8 cellular contexts compared by ENCODE assay signal in genomic region chr1:6245086-6245868, GRCh38. TPM values are rescaled to one million over a fixed set of nuclear protein-coding genes. Genes with fewer than 3 reads are reported as not detected.
DNase-seq lines count a peak whose midpoint lies in the region; ATAC-seq, FAIRE-seq and TF ChIP-seq lines count a peak whose summit lies in the region.
"Had no signal": no experiment of that assay in that cellular context is flagged by ENCODE, and none has a peak within 500 bp of the region (broad histone marks: within the 10 kb centered on the region; RNA-seq: fewer than 3 reads in every experiment).

No MANE protein-coding gene starts in this region.

- no peak overlapping the region for H3K27ac Mint-ChIP-seq in activated CD8-positive, alpha-beta memory T cell treated with anti-CD3 and anti-CD28 coated beads, Interleukin-2, amount 10 ng/mL, durations not matched to agents 7 days and 5 days
- H3K27ac Mint-ChIP-seq: stimulated activated naive CD8-positive, alpha-beta T cell treated with anti-CD3 and anti-CD28 coated beads, Interleukin-15, Interleukin-2, amounts not matched to agents 100 ng/mL and 50 ng/mL, for 24 hours had no signal

- no peaks in the 10 kb centered on the region for H3K9me1 ChIP-seq in endothelial cell of umbilical vein (replicated peaks; ENCODE audit: control insufficient read depth, extremely low read depth, insufficient read depth, low read length)

- H3K9ac ChIP-seq in endothelial cell of umbilical vein (replicated peaks; ENCODE audit: extremely low read depth, insufficient read depth, low read length), result no peak overlapping the region

- POLR2A ChIA-PET in endothelial cell of umbilical vein (lab: Charles Lee), result interaction anchor here (0.6 to 1.1 kb wide), 2 partner anchors 38 to 40 kb away, joined by 3 to 6 read pairs; no protein-coding TSS in a partner anchor

- H3K4me1 Mint-ChIP-seq in activated CD8-positive, alpha-beta memory T cell treated with anti-CD3 and anti-CD28 coated beads, Interleukin-2, amount 10 ng/mL, durations not matched to agents 7 days and 5 days, result peaks cover 19% of the 10 kb centered on the region

- peak overlapping the region; percentile 5 to 28 (median 15) for H3K4me3 ChIP-seq in endothelial cell of umbilical vein (replicated peaks in 1 of 3; ENCODE audit: insufficient read depth in 1 of 3, low read depth in 1 of 3, low read length in 3 of 3)

- peak overlapping the region; percentile 61 for H2AFZ ChIP-seq in endothelial cell of umbilical vein (ENCODE audit: low read depth, low read length)

- CTCF ChIA-PET in activated CD8-positive, alpha-beta memory T cell treated with anti-CD3 and anti-CD28 coated beads, Interleukin-2, amount 10 ng/mL, durations not matched to agents 7 days and 5 days (lab: Charles Lee), result interaction anchor here (0.6 to 6.2 kb wide), 36 partner anchors 9 to 233 kb away, joined by 3 to 68 read pairs (median 5); partner anchors contain the start of genes ACOT7, GPR153, HES2 and ICMT
- CTCF ChIA-PET in endothelial cell of umbilical vein (lab: Charles Lee), result interaction anchor here (0.6 to 7.8 kb wide), 73 partner anchors 10 to 401 kb away, joined by 3 to 208 read pairs (median 5); partner anchors contain the start of genes ACOT7, GPR153, ICMT and PLEKHG5

- peaks cover 66% of the 10 kb centered on the region for H3K27me3 Mint-ChIP-seq in activated CD8-positive, alpha-beta memory T cell treated with anti-CD3 and anti-CD28 coated beads, Interleukin-2, amount 10 ng/mL, durations not matched to agents 7 days and 5 days

- no peak overlapping the region for H3K4me3 Mint-ChIP-seq in activated CD8-positive, alpha-beta memory T cell treated with anti-CD3 and anti-CD28 coated beads, Interleukin-2, amount 10 ng/mL, durations not matched to agents 7 days and 5 days
- H3K4me3 Mint-ChIP-seq: stimulated activated naive CD8-positive, alpha-beta T cell treated with anti-CD3 and anti-CD28 coated beads, Interleukin-15, Interleukin-2, amounts not matched to agents 100 ng/mL and 50 ng/mL, for 24 hours had no signal

- BruUV-seq in endothelial cell of umbilical vein (replicated peaks; lab: Mats Ljungman, UMichigan), result no TSS peak

- H3K4me1 ChIP-seq in endothelial cell of umbilical vein (ENCODE audit: control insufficient read depth, extremely low read depth, insufficient read depth, low read length), result peaks cover 5% of the 10 kb centered on the region

- FAIRE-seq in endothelial cell of umbilical vein (lab: Jason Lieb, UNC), result peak; percentile 81

- no peaks in the 10 kb centered on the region for H3K36me3 Mint-ChIP-seq in activated CD8-positive, alpha-beta memory T cell treated with anti-CD3 and anti-CD28 coated beads, Interleukin-2, amount 10 ng/mL, durations not matched to agents 7 days and 5 days

- peak; percentile 58 for ATAC-seq in HG03432 (IDR thresholded peaks at IDR 0.05; ENCODE audit: unreplicated experiment)
- peak; percentile 78 for ATAC-seq in activated CD8-positive, alpha-beta memory T cell treated with anti-CD3 and anti-CD28 coated beads, Interleukin-2, amount 10 ng/mL, durations not matched to agents 7 days and 5 days

- dilution Hi-C loops in endothelial cell of umbilical vein (cut with MboI; ENCODE audit: extremely low pct_ligation_motif_present, low sequenced_read_pairs), result no loop called here

- DNase-seq in NCI-H82 treated with DMSO at 0.1 percent for 48 hours (lab: John Stamatoyannopoulos, UW; ENCODE audit: unreplicated experiment) (peak; percentile 40), endothelial cell of umbilical vein (ENCODE audit: low read depth, low spot score) (peak; percentile 66), myocyte (ENCODE audit: low read depth) (peak; percentile 88)
- peak; percentile 82 for DNase-seq in activated CD8-positive, alpha-beta memory T cell treated with anti-CD3 and anti-CD28 coated beads, Interleukin-2, amount 10 ng/mL, durations not matched to agents 7 days and 5 days
- peak; percentile 55 to 68 for DNase-seq in stimulated activated CD8-positive, alpha-beta memory T cell treated with anti-CD3 and anti-CD28 coated beads, Interleukin-7, amount 100 ng/mL, for 1 hour (ENCODE audit: low read depth in 2 of 2)

- H3K4me2 ChIP-seq in endothelial cell of umbilical vein (ENCODE audit: insufficient read depth, low read length), result peak overlapping the region; percentile 47

- no peaks in the 10 kb centered on the region for H3K9me3 Mint-ChIP-seq in activated CD8-positive, alpha-beta memory T cell treated with anti-CD3 and anti-CD28 coated beads, Interleukin-2, amount 10 ng/mL, durations not matched to agents 7 days and 5 days (ENCODE audit: low read depth)
- H3K9me3 Mint-ChIP-seq: stimulated activated naive CD8-positive, alpha-beta T cell treated with anti-CD3 and anti-CD28 coated beads, Interleukin-15, Interleukin-2, amounts not matched to agents 100 ng/mL and 50 ng/mL, for 24 hours had no signal

- H3K9me3 ChIP-seq in endothelial cell of umbilical vein (replicated peaks; ENCODE audit: control insufficient read depth, insufficient read depth, low read length), result no peaks in the 10 kb centered on the region

- peak; percentile 88 for TF ChIP-seq CTCF in GM12872 (IDR thresholded peaks at IDR 0.05; ENCODE audit: insufficient read depth, low read depth, low read length)
- TF ChIP-seq CTCF in endothelial cell of umbilical vein (IDR thresholded peaks at IDR 0.05; ENCODE audit: extremely low read depth in 1 of 2, insufficient read depth in 1 of 2, low read depth in 1 of 2, low read length in 2 of 2), result peak; percentile 85 to 95

- no peak for TF ChIP-seq POLR2A in endothelial cell of umbilical vein (IDR thresholded peaks at IDR 0.05; ENCODE audit: low read depth, low read length)

- no peaks in the 10 kb centered on the region for H3K79me2 ChIP-seq in endothelial cell of umbilical vein (ENCODE audit: control insufficient read depth, insufficient read depth, low read length)

- intact Hi-C loops in endothelial cell of umbilical vein (cut with micrococcal nuclease), result loop anchor here (1.0 kb wide), 5 partner anchors 40 to 204 kb away; no protein-coding TSS in a partner anchor

- H3K27ac ChIP-seq in endothelial cell of umbilical vein (ENCODE audit: insufficient read depth, low read depth, low read length), result no peak overlapping the region

- H3K36me3 ChIP-seq in endothelial cell of umbilical vein (ENCODE audit: control insufficient read depth in 2 of 2, extremely low read depth in 1 of 2, insufficient read depth in 2 of 2, low read length in 2 of 2), result no peaks in the 10 kb centered on the region

- no peaks in the 10 kb centered on the region for H4K20me1 ChIP-seq in endothelial cell of umbilical vein (replicated peaks; ENCODE audit: control insufficient read depth, extremely low read depth, insufficient read depth, low read length)

- peaks cover 33 to 50% of the 10 kb centered on the region in 2 experiments for H3K27me3 ChIP-seq in endothelial cell of umbilical vein (ENCODE audit: control insufficient read depth in 2 of 2, insufficient read depth in 2 of 2, low read length in 2 of 2)

RNA-seq across cellular contexts. Expression of gene HES3, which starts 1.3 kb away (rescaled TPM):
- total RNA-seq in activated CD8-positive, alpha-beta memory T cell treated with anti-CD3 and anti-CD28 coated beads, Interleukin-2, amount 10 ng/mL, durations not matched to agents 7 days and 5 days, result not detected
- total RNA-seq in endothelial cell of umbilical vein (not detected in 2 replicates), myocyte (not detected in 2 replicates)
- polyA plus RNA-seq in endothelial cell of umbilical vein, result not detected in 2 replicates
- polyA plus RNA-seq in endothelial cell of umbilical vein (2011; cell fraction: cytosol; rRNA removed), result not detected in 2 replicates
- polyA plus RNA-seq in endothelial cell of umbilical vein (2011; cell fraction: nucleus; rRNA removed), result not detected in 2 replicates
- polyA plus RNA-seq in endothelial cell of umbilical vein (2012), result not detected in 2 replicates
- polyA minus RNA-seq in endothelial cell of umbilical vein, result not detected in 2 replicates
- polyA minus RNA-seq in endothelial cell of umbilical vein (2011; cell fraction: cytosol; rRNA and poly(A)+ RNA removed), result not detected
- polyA minus RNA-seq in endothelial cell of umbilical vein (2011; cell fraction: nucleus; rRNA and poly(A)+ RNA removed), result not detected in 2 replicates
- not detected for polyA plus RNA-seq in myocyte (2012)

RNA-seq across cellular contexts. Expression of gene ICMT, which starts 9.5 kb away (rescaled TPM):
- 10 to 100 TPM; 59.1 to 72.8 TPM for total RNA-seq in activated CD8-positive, alpha-beta memory T cell treated with anti-CD3 and anti-CD28 coated beads, Interleukin-2, amount 10 ng/mL, durations not matched to agents 7 days and 5 days
- total RNA-seq in endothelial cell of umbilical vein, result 66.4 and 66.5 TPM in 2 replicates
- polyA plus RNA-seq in endothelial cell of umbilical vein, result 35.5 and 39.2 TPM in 2 replicates
- 35.0 and 38.0 TPM in 2 replicates for polyA plus RNA-seq in endothelial cell of umbilical vein (2011; cell fraction: cytosol; rRNA removed)
- polyA plus RNA-seq in endothelial cell of umbilical vein (2011; cell fraction: nucleus; rRNA removed), result 15.3 and 20.9 TPM in 2 replicates
- polyA plus RNA-seq in endothelial cell of umbilical vein (2012), result 36.2 and 57.3 TPM in 2 replicates
- 62.1 and 66.7 TPM in 2 replicates for polyA minus RNA-seq in endothelial cell of umbilical vein
- polyA minus RNA-seq in endothelial cell of umbilical vein (2011; cell fraction: cytosol; rRNA and poly(A)+ RNA removed), result 68.8 TPM
- 10.9 and 12.2 TPM in 2 replicates for polyA minus RNA-seq in endothelial cell of umbilical vein (2011; cell fraction: nucleus; rRNA and poly(A)+ RNA removed)
- total RNA-seq in myocyte, result 180 and 182 TPM in 2 replicates
- polyA plus RNA-seq in myocyte (2012), result 68.8 TPM

RNA-seq across cellular contexts. Expression of gene GPR153, which starts 15.6 kb away (rescaled TPM):
- 1 to 10 TPM; 1.1 to 1.2 TPM for total RNA-seq in activated CD8-positive, alpha-beta memory T cell treated with anti-CD3 and anti-CD28 coated beads, Interleukin-2, amount 10 ng/mL, durations not matched to agents 7 days and 5 days
- 2.8 and 3.1 TPM in 2 replicates for total RNA-seq in endothelial cell of umbilical vein
- 3.9 and 4.0 TPM in 2 replicates for polyA plus RNA-seq in endothelial cell of umbilical vein
- 2.0 and 2.5 TPM in 2 replicates for polyA plus RNA-seq in endothelial cell of umbilical vein (2011; cell fraction: cytosol; rRNA removed)
- polyA plus RNA-seq in endothelial cell of umbilical vein (2011; cell fraction: nucleus; rRNA removed), result 4.2 and 4.4 TPM in 2 replicates
- 3.1 and 4.7 TPM in 2 replicates for polyA plus RNA-seq in endothelial cell of umbilical vein (2012)
- polyA minus RNA-seq in endothelial cell of umbilical vein, result 2.7 and 4.2 TPM in 2 replicates
- polyA minus RNA-seq in endothelial cell of umbilical vein (2011; cell fraction: cytosol; rRNA and poly(A)+ RNA removed), result 4.0 TPM
- 1.2 and 3.0 TPM in 2 replicates for polyA minus RNA-seq in endothelial cell of umbilical vein (2011; cell fraction: nucleus; rRNA and poly(A)+ RNA removed)
- 192 and 339 TPM in 2 replicates for total RNA-seq in myocyte
- polyA plus RNA-seq in myocyte (2012), result 66.5 TPM

RNA-seq across cellular contexts. Expression of gene RNF207, which starts 39.4 kb away (rescaled TPM):
- 10 to 100 TPM; 12.4 to 36.7 TPM for total RNA-seq in activated CD8-positive, alpha-beta memory T cell treated with anti-CD3 and anti-CD28 coated beads, Interleukin-2, amount 10 ng/mL, durations not matched to agents 7 days and 5 days
- total RNA-seq in endothelial cell of umbilical vein (2.4 and 8.2 TPM in 2 replicates), myocyte (0.36 and 0.86 TPM in 2 replicates)
- polyA plus RNA-seq in endothelial cell of umbilical vein, result 3.2 and 9.6 TPM in 2 replicates
- polyA plus RNA-seq in endothelial cell of umbilical vein (2011; cell fraction: cytosol; rRNA removed), result 1.0 and 1.4 TPM in 2 replicates
- polyA plus RNA-seq in endothelial cell of umbilical vein (2011; cell fraction: nucleus; rRNA removed), result 26.1 and 37.3 TPM in 2 replicates
- polyA plus RNA-seq in endothelial cell of umbilical vein (2012), result 4.9 and 6.1 TPM in 2 replicates
- 3.3 and 3.7 TPM in 2 replicates for polyA minus RNA-seq in endothelial cell of umbilical vein
- 7.6 TPM for polyA minus RNA-seq in endothelial cell of umbilical vein (2011; cell fraction: cytosol; rRNA and poly(A)+ RNA removed)
- 4.1 and 7.0 TPM in 2 replicates for polyA minus RNA-seq in endothelial cell of umbilical vein (2011; cell fraction: nucleus; rRNA and poly(A)+ RNA removed)
- 0.54 TPM for polyA plus RNA-seq in myocyte (2012)

RNA-seq across cellular contexts. Expression of gene RPL22, which starts 45.9 kb away (rescaled TPM):
- 100 to 1,000 TPM; 229 to 287 TPM for total RNA-seq in activated CD8-positive, alpha-beta memory T cell treated with anti-CD3 and anti-CD28 coated beads, Interleukin-2, amount 10 ng/mL, durations not matched to agents 7 days and 5 days
- total RNA-seq in endothelial cell of umbilical vein, result 343 and 372 TPM in 2 replicates
- polyA plus RNA-seq in endothelial cell of umbilical vein, result 52.2 and 71.2 TPM in 2 replicates
- polyA plus RNA-seq in endothelial cell of umbilical vein (2011; cell fraction: cytosol; rRNA removed), result 202 and 204 TPM in 2 replicates
- polyA plus RNA-seq in endothelial cell of umbilical vein (2011; cell fraction: nucleus; rRNA removed), result 46.2 and 77.5 TPM in 2 replicates
- polyA plus RNA-seq in endothelial cell of umbilical vein (2012), result 955 and 1,170 TPM in 2 replicates
- polyA minus RNA-seq in endothelial cell of umbilical vein, result 30.2 and 35.8 TPM in 2 replicates
- polyA minus RNA-seq in endothelial cell of umbilical vein (2011; cell fraction: cytosol; rRNA and poly(A)+ RNA removed), result 58.0 TPM
- polyA minus RNA-seq in endothelial cell of umbilical vein (2011; cell fraction: nucleus; rRNA and poly(A)+ RNA removed), result 26.7 and 34.6 TPM in 2 replicates
- total RNA-seq in myocyte, result 148 and 160 TPM in 2 replicates
- 504 TPM for polyA plus RNA-seq in myocyte (2012)

Comparison
In these comparisons a context has a peak if more than half of its experiments do, and no peak if none do; other contexts are left out.
1. RNA of gene GPR153, which starts 15.6 kb away (total RNA-seq): 192 to 339 TPM in myocyte; 2.8 to 3.1 TPM in endothelial cell of umbilical vein and 1.1 to 1.2 TPM in activated CD8-positive, alpha-beta memory T cell treated with anti-CD3 and anti-CD28 coated beads, Interleukin-2, amount 10 ng/mL, durations not matched to agents 7 days and 5 days; every median in the first group is over 10 times any median in the second.
2. Peak in every context shown above with its lines, with median percentiles within 50 percentile points of each other: DNase-seq.